In the genomic region with DNA sequence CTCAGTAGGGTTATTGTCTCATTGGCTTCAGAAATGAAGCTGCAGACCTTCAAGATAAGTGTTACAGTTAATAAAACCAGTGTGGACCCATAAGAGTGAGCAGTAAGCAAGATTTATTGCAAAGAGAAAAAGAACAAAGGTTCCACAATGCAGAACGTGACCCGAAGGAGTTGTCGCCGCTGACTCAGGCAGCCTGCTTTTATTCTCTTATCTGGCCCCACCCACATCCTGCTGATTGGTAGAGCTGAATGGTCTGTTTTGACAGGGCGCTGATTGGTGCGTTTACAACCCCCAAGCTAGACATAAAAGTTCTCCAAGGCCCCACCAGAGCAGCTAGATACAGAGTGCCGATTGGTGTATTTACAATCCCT, we compare ENCODE assay signal across 3 cellular contexts. TPM values are rescaled to one million over a fixed set of nuclear protein-coding genes. Genes with fewer than 3 reads are reported as not detected.
"Had no signal": no experiment of that assay in that cellular context is flagged by ENCODE, and none has a peak within 500 bp of the region (broad histone marks: within the 10 kb centered on the region; RNA-seq: fewer than 3 reads in every experiment).

No MANE protein-coding gene starts in this region.

RNA-seq across cellular contexts. Expression of gene IRF4, which starts 33.9 kb away (rescaled TPM):
- total RNA-seq: glomerular endothelial cell, lung microvascular endothelial cell, mesothelial cell of epicardium had no signal
